Comparison of ENCODE assay signal across 22 cellular contexts in the genomic region with DNA sequence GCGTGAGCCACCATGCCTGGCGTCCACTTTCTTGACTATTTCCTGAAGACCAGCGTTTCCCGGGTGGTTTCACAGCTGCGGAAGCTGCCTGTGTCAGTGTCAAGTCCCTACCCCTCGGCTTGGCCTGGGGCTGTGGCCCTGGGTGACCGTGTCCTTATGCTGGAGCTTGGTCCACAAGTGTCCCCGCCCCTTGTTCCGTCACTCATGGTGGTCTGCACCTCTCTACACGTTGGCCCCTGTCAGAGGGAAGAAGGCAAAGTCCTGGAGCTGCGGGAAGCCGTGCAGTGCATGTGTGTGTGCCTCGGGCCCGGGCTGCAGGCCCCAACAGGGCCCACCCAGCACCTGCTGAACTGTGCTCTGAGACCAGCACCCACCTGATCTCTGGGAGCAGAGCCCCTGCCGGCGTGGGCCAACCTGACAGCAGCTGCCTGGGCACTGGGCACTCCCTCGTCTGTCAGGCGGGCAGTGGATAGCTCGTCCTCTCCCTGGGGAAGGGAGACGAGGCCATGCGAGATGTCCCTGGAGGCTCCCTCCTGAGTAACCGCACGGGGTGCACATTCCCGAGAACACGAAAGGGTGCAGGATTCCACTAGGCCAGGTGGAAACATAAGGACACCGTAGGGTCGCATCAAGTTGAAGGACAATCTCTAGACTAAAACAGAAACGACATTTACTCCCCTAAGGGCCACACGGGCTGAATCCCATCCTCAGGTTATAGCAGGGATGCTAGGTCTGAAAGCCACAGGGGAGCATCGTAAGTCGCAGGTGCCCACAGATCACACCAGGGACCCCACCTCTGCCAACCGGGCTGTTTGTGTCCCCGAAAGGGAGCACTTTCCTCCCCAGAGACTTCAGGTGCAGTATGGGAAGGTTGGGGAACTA. TPM values are rescaled to one million over a fixed set of nuclear protein-coding genes. Genes with fewer than 3 reads are reported as not detected.
DNase-seq lines count a peak whose midpoint lies in the region; ATAC-seq and TF ChIP-seq lines count a peak whose summit lies in the region.
"Had no signal": no experiment of that assay in that cellular context is flagged by ENCODE, and none has a peak within 500 bp of the region (broad histone marks: within the 10 kb centered on the region; RNA-seq: fewer than 3 reads in every experiment).

No MANE protein-coding gene starts in this region.

- H3K27me3 Mint-ChIP-seq in activated naive CD8-positive, alpha-beta T cell treated with anti-CD3 and anti-CD28 coated beads, Interleukin-2, amount 10 ng/mL, durations not matched to agents 7 days and 5 days: no peaks in the 10 kb centered on the region
- no peaks in the 10 kb centered on the region for H3K27me3 Mint-ChIP-seq in activated naive CD8-positive, alpha-beta T cell treated with anti-CD3 and anti-CD28 coated beads for 36 hours
- no peaks in the 10 kb centered on the region for H3K27me3 Mint-ChIP-seq in activated T-helper 17 cell treated with anti-CD3 and anti-CD28 coated beads, Interleukin-2, amount 50 U/mL, for 72 hours

- no peaks in the 10 kb centered on the region for H3K36me3 ChIP-seq in lower lobe of right lung
- no peaks in the 10 kb centered on the region for H3K36me3 ChIP-seq in effector memory CD4-positive, alpha-beta T cell (ENCODE audit: control insufficient read depth, insufficient read depth, low read length)

- H3K27me3 ChIP-seq in lower lobe of right lung (ENCODE audit: low read depth): peaks cover 16% of the 10 kb centered on the region
- no peaks in the 10 kb centered on the region for H3K27me3 ChIP-seq in effector memory CD4-positive, alpha-beta T cell (replicated peaks; ENCODE audit: control insufficient read depth, insufficient read depth, low read length, poor library complexity, severe bottlenecking)

- POLR2A ChIA-PET in activated naive CD8-positive, alpha-beta T cell treated with anti-CD3 and anti-CD28 coated beads, Interleukin-2, amount 10 ng/mL, durations not matched to agents 7 days and 5 days (lab: Charles Lee): no interaction called here

- H3K4me3 Mint-ChIP-seq in activated naive CD8-positive, alpha-beta T cell treated with anti-CD3 and anti-CD28 coated beads, Interleukin-2, amount 10 ng/mL, durations not matched to agents 7 days and 5 days: no peak overlapping the region
- H3K4me3 Mint-ChIP-seq in activated naive CD8-positive, alpha-beta T cell treated with anti-CD3 and anti-CD28 coated beads for 36 hours: no peak overlapping the region
- peak overlapping the region; percentile 74 for H3K4me3 Mint-ChIP-seq in activated T-helper 17 cell treated with anti-CD3 and anti-CD28 coated beads, Interleukin-2, amount 50 U/mL, for 72 hours
- H3K4me3 Mint-ChIP-seq in stimulated activated effector memory CD8-positive, alpha-beta T cell treated with anti-CD3 and anti-CD28 coated beads, Interleukin-12 subunit alpha, Interleukin-12 subunit beta, amount 100 ng/mL, for 72 hours: peak overlapping the region; percentile 78
- H3K4me3 Mint-ChIP-seq: HFFc6 had no signal

- peaks cover 2% of the 10 kb centered on the region for H3K9me3 Mint-ChIP-seq in activated naive CD8-positive, alpha-beta T cell treated with anti-CD3 and anti-CD28 coated beads, Interleukin-2, amount 10 ng/mL, durations not matched to agents 7 days and 5 days
- peaks cover 4% of the 10 kb centered on the region for H3K9me3 Mint-ChIP-seq in activated naive CD8-positive, alpha-beta T cell treated with anti-CD3 and anti-CD28 coated beads for 36 hours
- H3K9me3 Mint-ChIP-seq in activated T-helper 17 cell treated with anti-CD3 and anti-CD28 coated beads, Interleukin-2, amount 50 U/mL, for 72 hours: no peaks in the 10 kb centered on the region
- H3K9me3 Mint-ChIP-seq in stimulated activated effector memory CD8-positive, alpha-beta T cell treated with anti-CD3 and anti-CD28 coated beads, Interleukin-12 subunit alpha, Interleukin-12 subunit beta, amount 100 ng/mL, for 72 hours: peaks cover 2% of the 10 kb centered on the region

- no peak overlapping the region for H3K27ac Mint-ChIP-seq in activated naive CD8-positive, alpha-beta T cell treated with anti-CD3 and anti-CD28 coated beads, Interleukin-2, amount 10 ng/mL, durations not matched to agents 7 days and 5 days
- H3K27ac Mint-ChIP-seq in activated naive CD8-positive, alpha-beta T cell treated with anti-CD3 and anti-CD28 coated beads for 36 hours: no peak overlapping the region
- H3K27ac Mint-ChIP-seq in activated T-helper 17 cell treated with anti-CD3 and anti-CD28 coated beads, Interleukin-2, amount 50 U/mL, for 72 hours: no peak overlapping the region
- H3K27ac Mint-ChIP-seq in stimulated activated effector memory CD8-positive, alpha-beta T cell treated with anti-CD3 and anti-CD28 coated beads, Interleukin-12 subunit alpha, Interleukin-12 subunit beta, amount 100 ng/mL, for 72 hours: no peak overlapping the region
- H3K27ac Mint-ChIP-seq: CD4-positive, CD25-positive, alpha-beta regulatory T cell; HFFc6; stimulated activated memory B cell treated with anti-CD40 and anti-IgM and Interleukin-4, amounts not matched to agents 10 μg/mL and 1 μg/mL and 100 μg/mL, for 72 hours had no signal

- no peak for ATAC-seq in activated naive CD8-positive, alpha-beta T cell treated with anti-CD3 and anti-CD28 coated beads, Interleukin-2, amount 10 ng/mL, durations not matched to agents 7 days and 5 days (ENCODE audit: low read depth)
- ATAC-seq in activated T-helper 17 cell treated with anti-CD3 and anti-CD28 coated beads, Interleukin-2, amount 50 U/mL, for 72 hours (replicated peaks): no peak
- ATAC-seq in lower lobe of right lung: no peak
- no peak for ATAC-seq in stimulated activated effector memory CD8-positive, alpha-beta T cell treated with anti-CD3 and anti-CD28 coated beads, Interleukin-12 subunit alpha, Interleukin-12 subunit beta, amount 100 ng/mL, for 72 hours
- ATAC-seq: stimulated activated memory B cell treated with anti-CD40 and anti-IgM and Interleukin-4, amounts not matched to agents 10 μg/mL and 1 μg/mL and 100 μg/mL, for 72 hours had no signal

- intact Hi-C loops in lower lobe of right lung (cut with DNase I): no loop called here

- H3K27ac ChIP-seq in lower lobe of right lung: no peak overlapping the region
- no peak overlapping the region for H3K27ac ChIP-seq in effector memory CD4-positive, alpha-beta T cell (ENCODE audit: insufficient read depth, low read length, poor library complexity, severe bottlenecking)
- H3K27ac ChIP-seq: PC-9, tibial nerve had no signal

- peak; percentile 31 for DNase-seq in activated naive CD8-positive, alpha-beta T cell treated with anti-CD3 and anti-CD28 coated beads, Interleukin-2, amount 10 ng/mL, durations not matched to agents 7 days and 5 days
- DNase-seq in activated naive CD8-positive, alpha-beta T cell treated with anti-CD3 and anti-CD28 coated beads for 36 hours: no peak
- DNase-seq in lower lobe of right lung (peak; percentile 49), HUDEP-2 (lab: John Stamatoyannopoulos, UW; ENCODE audit: unreplicated experiment in 76 of 76) (no peak), NCI-H226 (no peak)
- no peak for DNase-seq in stimulated activated effector memory CD8-positive, alpha-beta T cell treated with anti-CD3 and anti-CD28 coated beads, Interleukin-12 subunit alpha, Interleukin-12 subunit beta, amount 100 ng/mL, for 72 hours (ENCODE audit: low spot score in 2 of 2)
- no peak for DNase-seq in effector memory CD4-positive, alpha-beta T cell
- DNase-seq: activated naive CD4-positive, alpha-beta T cell treated with anti-CD3 and anti-CD28 coated beads, Interleukin-2, amount 50 U/mL, for 16 hours; CD4-positive, CD25-positive, alpha-beta regulatory T cell; HFFc6; naive B cell; NCI-H1436 treated with DMSO at 0.1 percent for 48 hours; NCI-H2227 treated with DMSO at 0.1 percent for 48 hours; PC-9 had no signal

- peaks cover 8% of the 10 kb centered on the region for H3K36me3 Mint-ChIP-seq in activated naive CD8-positive, alpha-beta T cell treated with anti-CD3 and anti-CD28 coated beads, Interleukin-2, amount 10 ng/mL, durations not matched to agents 7 days and 5 days
- H3K36me3 Mint-ChIP-seq in activated naive CD8-positive, alpha-beta T cell treated with anti-CD3 and anti-CD28 coated beads for 36 hours: peaks cover 18% of the 10 kb centered on the region
- peaks cover 5% of the 10 kb centered on the region for H3K36me3 Mint-ChIP-seq in activated T-helper 17 cell treated with anti-CD3 and anti-CD28 coated beads, Interleukin-2, amount 50 U/mL, for 72 hours (ENCODE audit: low read depth)
- H3K36me3 Mint-ChIP-seq in stimulated activated effector memory CD8-positive, alpha-beta T cell treated with anti-CD3 and anti-CD28 coated beads, Interleukin-12 subunit alpha, Interleukin-12 subunit beta, amount 100 ng/mL, for 72 hours: peaks cover 6% of the 10 kb centered on the region

- H3K4me1 Mint-ChIP-seq in activated naive CD8-positive, alpha-beta T cell treated with anti-CD3 and anti-CD28 coated beads, Interleukin-2, amount 10 ng/mL, durations not matched to agents 7 days and 5 days: peaks cover 7% of the 10 kb centered on the region
- peaks cover 2% of the 10 kb centered on the region for H3K4me1 Mint-ChIP-seq in activated naive CD8-positive, alpha-beta T cell treated with anti-CD3 and anti-CD28 coated beads for 36 hours
- H3K4me1 Mint-ChIP-seq in activated T-helper 17 cell treated with anti-CD3 and anti-CD28 coated beads, Interleukin-2, amount 50 U/mL, for 72 hours: no peaks in the 10 kb centered on the region
- H3K4me1 Mint-ChIP-seq in stimulated activated effector memory CD8-positive, alpha-beta T cell treated with anti-CD3 and anti-CD28 coated beads, Interleukin-12 subunit alpha, Interleukin-12 subunit beta, amount 100 ng/mL, for 72 hours: peaks cover 13% of the 10 kb centered on the region

- peaks cover 20% of the 10 kb centered on the region for H3K4me1 ChIP-seq in lower lobe of right lung
- H3K4me1 ChIP-seq in effector memory CD4-positive, alpha-beta T cell (ENCODE audit: control insufficient read depth, insufficient read depth, low read length, poor library complexity, severe bottlenecking): peaks cover 18% of the 10 kb centered on the region

- no peak overlapping the region for H3K4me3 ChIP-seq in lower lobe of right lung
- no peak overlapping the region for H3K4me3 ChIP-seq in effector memory CD4-positive, alpha-beta T cell (ENCODE audit: insufficient read depth, low read depth, low read length, poor library complexity, severe bottlenecking)
- H3K4me3 ChIP-seq: lung, PC-9, tibial nerve had no signal

- H3K9me3 ChIP-seq in lower lobe of right lung: no peaks in the 10 kb centered on the region
- H3K9me3 ChIP-seq in effector memory CD4-positive, alpha-beta T cell (ENCODE audit: control insufficient read depth, low read length): no peaks in the 10 kb centered on the region
- H3K9me3 ChIP-seq: SK-N-SH had no signal

- TF ChIP-seq CTCF in lower lobe of right lung (IDR thresholded peaks at IDR 0.05): no peak

RNA-seq across cellular contexts. Expression of a gene that starts 2.4 kb away (rescaled TPM):
- 10 to 100 TPM; 22.7 to 23.0 TPM for total RNA-seq in activated naive CD8-positive, alpha-beta T cell treated with anti-CD3 and anti-CD28 coated beads, Interleukin-2, amount 10 ng/mL, durations not matched to agents 7 days and 5 days
- total RNA-seq in activated naive CD8-positive, alpha-beta T cell treated with anti-CD3 and anti-CD28 coated beads for 36 hours: 10 to 100 TPM; 18.9 to 19.0 TPM
- total RNA-seq in activated T-helper 17 cell treated with anti-CD3 and anti-CD28 coated beads, Interleukin-2, amount 50 U/mL, for 72 hours: 10 to 100 TPM; 15.7 to 18.8 TPM
- 11.7 TPM for total RNA-seq in lower lobe of right lung

RNA-seq across cellular contexts. Expression of a gene that starts 44.1 kb away (rescaled TPM):
- not detected for total RNA-seq in activated naive CD8-positive, alpha-beta T cell treated with anti-CD3 and anti-CD28 coated beads, Interleukin-2, amount 10 ng/mL, durations not matched to agents 7 days and 5 days
- total RNA-seq in activated naive CD8-positive, alpha-beta T cell treated with anti-CD3 and anti-CD28 coated beads for 36 hours: not detected
- not detected for total RNA-seq in activated T-helper 17 cell treated with anti-CD3 and anti-CD28 coated beads, Interleukin-2, amount 50 U/mL, for 72 hours
- 0.65 TPM for total RNA-seq in lower lobe of right lung
- total RNA-seq: A673; CD4-positive, CD25-positive, alpha-beta regulatory T cell; HFFc6; HT1080; tibial nerve had no signal

RNA-seq across cellular contexts. Expression of a gene that starts 55.4 kb away (rescaled TPM):
- not detected for total RNA-seq in activated naive CD8-positive, alpha-beta T cell treated with anti-CD3 and anti-CD28 coated beads, Interleukin-2, amount 10 ng/mL, durations not matched to agents 7 days and 5 days
- not detected for total RNA-seq in activated naive CD8-positive, alpha-beta T cell treated with anti-CD3 and anti-CD28 coated beads for 36 hours
- under 1 TPM in 1 of 2 donors, not detected in 1; 0.11 TPM for total RNA-seq in activated T-helper 17 cell treated with anti-CD3 and anti-CD28 coated beads, Interleukin-2, amount 50 U/mL, for 72 hours
- total RNA-seq in lower lobe of right lung: 6.6 TPM
- total RNA-seq: A673; CD4-positive, CD25-positive, alpha-beta regulatory T cell; dermis microvascular lymphatic vessel endothelial cell; HFFc6; HT1080; tibial nerve had no signal

Comparison
In these comparisons a context has a peak if more than half of its experiments do, and no peak if none do; other contexts are left out.
1. DNase-seq: peak in activated naive CD8-positive, alpha-beta T cell treated with anti-CD3 and anti-CD28 coated beads, Interleukin-2, amount 10 ng/mL, durations not matched to agents 7 days and 5 days (single experiment) and lower lobe of right lung (single experiment); none in activated naive CD8-positive, alpha-beta T cell treated with anti-CD3 and anti-CD28 coated beads for 36 hours (single experiment), stimulated activated effector memory CD8-positive, alpha-beta T cell treated with anti-CD3 and anti-CD28 coated beads, Interleukin-12 subunit alpha, Interleukin-12 subunit beta, amount 100 ng/mL, for 72 hours (0 of 2), effector memory CD4-positive, alpha-beta T cell (0 of 3), HUDEP-2 (0 of 76) and NCI-H226 (single experiment).
2. H3K4me3 Mint-ChIP-seq: peak in activated T-helper 17 cell treated with anti-CD3 and anti-CD28 coated beads, Interleukin-2, amount 50 U/mL, for 72 hours (single experiment) and stimulated activated effector memory CD8-positive, alpha-beta T cell treated with anti-CD3 and anti-CD28 coated beads, Interleukin-12 subunit alpha, Interleukin-12 subunit beta, amount 100 ng/mL, for 72 hours (single experiment); none in activated naive CD8-positive, alpha-beta T cell treated with anti-CD3 and anti-CD28 coated beads, Interleukin-2, amount 10 ng/mL, durations not matched to agents 7 days and 5 days (single experiment) and activated naive CD8-positive, alpha-beta T cell treated with anti-CD3 and anti-CD28 coated beads for 36 hours (single experiment).